ENCODE assay signal across 17 cellular contexts in genomic region chr15:56868251-56868650, GRCh38.
"Had no signal": no experiment of that assay in that cellular context is flagged by ENCODE, and none has a peak within 500 bp of the region (broad histone marks: within the 10 kb centered on the region; RNA-seq: fewer than 3 reads in every experiment).

No MANE protein-coding gene starts in this region.

- H3K36me3 Mint-ChIP-seq: naive thymus-derived CD8-positive, alpha-beta T cell had no signal

- H3K27me3 Mint-ChIP-seq: effector memory CD8-positive, alpha-beta T cell; naive thymus-derived CD8-positive, alpha-beta T cell had no signal

- ATAC-seq: effector memory CD8-positive, alpha-beta T cell; foreskin keratinocyte; left colon; mucosa of descending colon; naive thymus-derived CD8-positive, alpha-beta T cell had no signal

- H3K4me1 ChIP-seq: right atrium auricular region had no signal

- H3K9me3 Mint-ChIP-seq: effector memory CD8-positive, alpha-beta T cell; naive thymus-derived CD8-positive, alpha-beta T cell had no signal

- H3K36me3 ChIP-seq: neutrophil, right atrium auricular region, sigmoid colon had no signal

- H3K4me2 ChIP-seq: hepatocyte had no signal

- H3K4me1 Mint-ChIP-seq: naive thymus-derived CD8-positive, alpha-beta T cell had no signal

- H3K27me3 ChIP-seq: foreskin keratinocyte, hepatocyte, neutrophil, right atrium auricular region, sigmoid colon had no signal

- H3K27ac Mint-ChIP-seq: effector memory CD8-positive, alpha-beta T cell; naive thymus-derived CD8-positive, alpha-beta T cell had no signal

- H3K27ac ChIP-seq: epithelial cell of prostate, foreskin keratinocyte, hepatocyte, neutrophil, right atrium auricular region, skin epidermis had no signal

- H3K4me3 ChIP-seq: hepatocyte, mucosa of descending colon, right atrium auricular region, sigmoid colon, skin epidermis had no signal

- DNase-seq: effector memory CD8-positive, alpha-beta T cell; foreskin keratinocyte; head of caudate nucleus; kidney; left colon; mucosa of descending colon; naive thymus-derived CD8-positive, alpha-beta T cell; sigmoid colon; stimulated activated CD4-positive, alpha-beta T cell treated with anti-CD3 and anti-CD28 coated beads, Interleukin-2, amount 100 ng/mL, for 24 hours; stimulated activated CD4-positive, alpha-beta T cell treated with anti-CD3 and anti-CD28 coated beads, Interleukin-4, amount 100 ng/mL, for 4 hours; stimulated activated naive CD4-positive, alpha-beta T cell treated with Interleukin-2 at 50 U/mL for 16 hours; trophoblast cell had no signal

- H3K79me2 ChIP-seq: hepatocyte had no signal

- H3K4me3 Mint-ChIP-seq: effector memory CD8-positive, alpha-beta T cell; naive thymus-derived CD8-positive, alpha-beta T cell had no signal

- H3K9me3 ChIP-seq: mucosa of descending colon, neutrophil, right atrium auricular region, sigmoid colon had no signal
